1 cellular context compared by ENCODE assay signal in the genomic region with DNA sequence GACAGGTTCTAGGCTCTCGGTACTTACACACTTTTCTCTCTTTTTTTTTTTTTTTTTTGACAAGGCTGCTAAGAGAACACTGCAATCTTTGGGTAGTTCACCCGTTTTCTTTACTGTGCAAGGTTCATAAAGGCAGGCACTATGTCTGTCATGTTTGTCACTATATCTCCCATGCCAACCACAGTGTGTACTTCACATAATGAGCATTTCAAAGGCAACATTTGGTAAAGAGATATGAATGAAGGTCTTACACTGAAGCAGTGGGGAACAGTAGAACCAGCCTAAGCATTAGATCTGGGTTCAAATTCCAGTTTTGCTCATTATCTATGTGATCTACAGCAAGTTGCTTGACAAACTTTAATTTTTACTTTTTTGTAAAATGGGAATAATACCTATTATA.
TF ChIP-seq lines count a peak whose summit lies in the region.

No MANE protein-coding gene starts in this region.

TF ChIP-seq in HEK293T, 16 proteins besides CTCF, POLR2A, EP300 and RAD21 (continued from another document):
- TF ChIP-seq HDGF (IDR thresholded peaks at IDR 0.05; ENCODE audit: borderline replicate concordance): no peak
- no peak for TF ChIP-seq SP1 (IDR thresholded peaks at IDR 0.05)
- TF ChIP-seq L3MBTL2 (conservative IDR thresholded peaks at IDR 0.05): no peak
- TF ChIP-seq FOXA1 (IDR thresholded peaks at IDR 0.05): no peak
- TF ChIP-seq LEF1 (IDR thresholded peaks at IDR 0.05; ENCODE audit: borderline replicate concordance): no peak
